ENCODE assay signal across 8 cellular contexts in the genomic region with DNA sequence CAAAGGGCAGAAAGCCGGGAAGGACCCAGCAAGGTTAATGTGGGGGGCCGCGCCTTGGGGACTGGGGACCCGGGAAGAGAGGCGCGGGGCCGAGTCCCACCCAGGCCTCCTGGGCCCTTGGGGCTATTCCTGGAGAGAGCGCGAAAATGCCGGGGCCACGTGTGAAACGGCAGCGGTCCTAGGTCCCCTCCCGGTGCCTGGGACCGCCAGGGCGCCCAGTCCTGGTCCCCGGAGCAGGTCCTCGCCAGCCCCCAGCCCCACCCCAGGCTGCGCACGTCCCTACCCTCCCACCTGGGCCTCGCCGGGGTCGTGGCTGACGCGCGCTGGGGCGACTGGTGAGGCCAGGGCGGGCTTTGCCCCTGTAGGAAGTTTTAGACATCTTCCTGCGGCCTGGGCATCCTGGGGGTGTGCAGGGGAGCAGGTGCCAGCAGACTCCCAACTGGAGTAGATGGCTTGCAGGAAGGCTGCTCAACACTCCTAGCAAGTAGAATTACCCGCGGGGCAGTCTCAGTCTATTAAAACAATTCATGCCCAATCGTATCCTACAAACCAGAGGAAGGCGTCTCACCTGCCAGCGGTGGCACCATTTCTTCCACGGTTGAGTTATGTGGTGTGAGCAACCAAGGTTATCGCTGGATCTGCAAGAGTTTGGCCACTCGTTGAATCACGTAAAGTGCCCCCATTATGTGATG. TPM values are rescaled to one million over a fixed set of nuclear protein-coding genes. Genes with fewer than 3 reads are reported as not detected.
DNase-seq lines count a peak whose midpoint lies in the region; ATAC-seq, FAIRE-seq and TF ChIP-seq lines count a peak whose summit lies in the region.

No MANE protein-coding gene starts in this region.

- peak overlapping the region; percentile 71; the same call in 1 of the 2 replicates for H2AFZ ChIP-seq in K562 (ENCODE audit: low read depth, low read length)

- intact Hi-C loops in K562 (cut with micrococcal nuclease) (no loop called here), kidney (cut with DNase I) (no loop called here)

- no peaks in the 10 kb centered on the region for H4K20me1 ChIP-seq in K562 (replicated peaks; ENCODE audit: control insufficient read depth, insufficient read depth, low read length)

- H3K4me2 ChIP-seq in K562 (ENCODE audit: insufficient read depth, low read length), result peak overlapping the region; percentile 64

- H3K4me3 ChIP-seq in K562, result peak overlapping the region; percentile 47
- H3K4me3 ChIP-seq in kidney (ENCODE audit: low read length in 2 of 2), result peak overlapping the region in 1 of 2 donors; percentile 68

- H3K27me3 ChIP-seq in K562 (ENCODE audit: control insufficient read depth in 2 of 2, insufficient read depth in 2 of 2, low read length in 2 of 2), result no peaks in the 10 kb centered on the region

- TF ChIP-seq RAD21 in K562 (CRISPR knock-in tag; conservative IDR thresholded peaks at IDR 0.05 in 1 of 2, IDR thresholded peaks at IDR 0.05 in 1 of 2), result no peak

- DNase-seq in DMS53 (lab: John Stamatoyannopoulos, UW) (peak; percentile 74), DMS53 treated with DMSO at 0.1 percent for 48 hours (lab: John Stamatoyannopoulos, UW; ENCODE audit: unreplicated experiment) (no peak), NCI-H187 (lab: John Stamatoyannopoulos, UW) (peak; percentile 3 to 58), K562 (ENCODE audit: extremely low read depth in 1 of 4, low spot score in 3 of 4) (peak in 3 of 4 experiments; percentile 14 to 30 (median 16)), kidney (peak; percentile 75), substantia nigra (lab: John Stamatoyannopoulos, UW) (no peak), AML-193 (lab: John Stamatoyannopoulos, UW) (no peak)

- WGBS in K562 (ENCODE audit: insufficient coverage, low coverage, missing lambda C conversion rate), result 4% methylated on average over 21 of the region's 38 CpGs

- FAIRE-seq in K562 (lab: Jason Lieb, UNC), result no peak
- FAIRE-seq in kidney (lab: Jason Lieb, UNC), result no peak

- H3K27ac ChIP-seq in K562 (ENCODE audit: extremely low read depth, low read depth, low read length), result peak overlapping the region; percentile 78
- H3K27ac ChIP-seq in kidney (ENCODE audit: low read depth in 2 of 2, low read length in 2 of 2), result no peak overlapping the region
- H3K27ac ChIP-seq in substantia nigra (ENCODE audit: low read depth, low read length, poor library complexity, severe bottlenecking), result peak overlapping the region; percentile 75

- in situ Hi-C loops in K562 (cut with MboI), result no loop called here

- ATAC-seq in K562, result peak; percentile 36
- ATAC-seq in HG02973 (IDR thresholded peaks at IDR 0.05; ENCODE audit: unreplicated experiment), result no peak

- peaks cover 5% of the 10 kb centered on the region; the same call in 1 of the 3 replicates for H3K79me2 ChIP-seq in K562 (ENCODE audit: control insufficient read depth, insufficient read depth, low read length)

- no peaks in the 10 kb centered on the region for H3K36me3 ChIP-seq in K562 (ENCODE audit: control insufficient read depth, insufficient read depth, low read length)
- H3K36me3 ChIP-seq in kidney (ENCODE audit: control insufficient read depth in 1 of 2, insufficient read depth in 2 of 2, low read length in 2 of 2), result no peaks in the 10 kb centered on the region

- CTCF ChIA-PET in K562 (lab: Yijun Ruan, JAX; ENCODE audit: low intra/inter-chr PET ratio), result no interaction called here

- no TSS peak for BruUV-seq in K562 (replicated peaks; lab: Mats Ljungman, UMichigan)

- H3K9me3 ChIP-seq in K562 (replicated peaks; ENCODE audit: control insufficient read depth, insufficient read depth, low read depth, low read length) (no peaks in the 10 kb centered on the region), kidney (ENCODE audit: control insufficient read depth in 1 of 2, low read length in 2 of 2) (no peaks in the 10 kb centered on the region)

- POLR2A ChIA-PET in K562 (lab: Yijun Ruan, JAX), result no interaction called here

- TF ChIP-seq CTCF in K562 (IDR thresholded peaks at IDR 0.05 in 2 of 3, conservative IDR thresholded peaks at IDR 0.05 in 1 of 3; ENCODE audit: insufficient read depth in 2 of 3, low read depth in 1 of 3, low read length in 3 of 3) (no peak), kidney (IDR thresholded peaks at IDR 0.05; ENCODE audit: borderline replicate concordance, extremely low read depth, insufficient read depth) (no peak)

- no peaks in the 10 kb centered on the region for H3K9me1 ChIP-seq in K562 (ENCODE audit: control insufficient read depth, insufficient read depth, low read length)

- H3K4me1 ChIP-seq in K562 (replicated peaks in 1 of 2; ENCODE audit: control insufficient read depth in 2 of 2, insufficient read depth in 2 of 2, low read length in 2 of 2), result peaks cover 2 to 15% of the 10 kb centered on the region in 2 experiments; a peak in 2 of 5 replicates
- peaks cover 0 to 2% of the 10 kb centered on the region in 2 donors for H3K4me1 ChIP-seq in kidney (ENCODE audit: control insufficient read depth in 1 of 2, insufficient read depth in 1 of 2, low read depth in 1 of 2, low read length in 2 of 2)

- H3K9ac ChIP-seq in K562 (ENCODE audit: insufficient read depth in 1 of 2, low read depth in 2 of 2, low read length in 2 of 2), result peak overlapping the region; percentile 65 to 92
- peak overlapping the region in 1 of 2 donors; percentile 48 for H3K9ac ChIP-seq in kidney (ENCODE audit: low read length in 2 of 2)

- TF ChIP-seq EP300 in K562 (IDR thresholded peaks at IDR 0.05; ENCODE audit: low read length), result no peak

- TF ChIP-seq POLR2A in K562 (conservative IDR thresholded peaks at IDR 0.05), result no peak

TF ChIP-seq in K562, 482 proteins besides CTCF, POLR2A, EP300 and RAD21 (continues in another document):
- TF ChIP-seq U2AF1 (optimal IDR thresholded peaks at IDR 0.05; ENCODE audit: low read depth, low read length) (no peak), BRD4 (IDR thresholded peaks at IDR 0.05) (0 out of 2 replicates have a peak, but pooled peaks have one; percentile 24), L3MBTL2 (IDR thresholded peaks at IDR 0.05) (peak; percentile 9; the same call in 1 of the 2 replicates), ZNF668 (CRISPR knock-in tag; IDR thresholded peaks at IDR 0.05) (no peak), CREM (IDR thresholded peaks at IDR 0.05; ENCODE audit: low read depth) (0 out of 2 replicates have a peak, but pooled peaks have one; percentile 1)
- TF ChIP-seq, protein P1, sequence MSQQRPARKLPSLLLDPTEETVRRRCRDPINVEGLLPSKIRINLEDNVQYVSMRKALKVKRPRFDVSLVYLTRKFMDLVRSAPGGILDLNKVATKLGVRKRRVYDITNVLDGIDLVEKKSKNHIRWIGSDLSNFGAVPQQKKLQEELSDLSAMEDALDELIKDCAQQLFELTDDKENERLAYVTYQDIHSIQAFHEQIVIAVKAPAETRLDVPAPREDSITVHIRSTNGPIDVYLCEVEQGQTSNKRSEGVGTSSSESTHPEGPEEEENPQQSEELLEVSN (IDR thresholded peaks at IDR 0.05; ENCODE audit: borderline replicate concordance in 1 of 2, extremely low read depth in 1 of 2, insufficient read depth in 1 of 2, insufficient read length in 1 of 2, low read depth in 1 of 2, low read length in 1 of 2, poor library complexity in 1 of 2, severe bottlenecking in 1 of 2), result peak in 1 of 2 experiments; percentile 24

RNA-seq across cellular contexts. Expression of a gene that starts 0.8 kb away (rescaled TPM):
- 8.6 and 9.1 TPM in 2 replicates for total RNA-seq in K562 (2011; cell fraction: chromatin; rRNA removed; ENCODE audit: low replicate concordance)
- total RNA-seq in K562 (2011; cell fraction: nucleolus; rRNA removed), result 3.0 and 6.3 TPM in 2 replicates
- 10.5 and 18.5 TPM in 2 replicates for total RNA-seq in K562 (2011; cell fraction: nucleoplasm; rRNA removed)
- total RNA-seq in K562 (2014; rRNA removed) (5.2 and 8.4 TPM in 2 replicates), K562 (2014; rRNA removed; fragmentation: Illumina TruSeq; extraction: Trizol) (7.3 and 8.8 TPM in 2 replicates), K562 (2015; rRNA removed; fragmentation: Illumina TruSeq; extraction: Trizol) (7.8 and 9.5 TPM in 2 replicates), K562 (2021) (8.5 and 12.7 TPM in 2 replicates), kidney (11.5 TPM)
- polyA plus RNA-seq in K562 (2011; rRNA removed) (8.2 and 12.6 TPM in 2 replicates), K562 (2014; fragmentation: Illumina TruSeq; extraction: Trizol) (7.9 and 13.4 TPM in 2 replicates), K562 (2014; fragmentation: Nextera tagmentation; extraction: Ambion mirVana) (1 to 10 TPM; 9.4 to 9.7 TPM), K562 (2014; rRNA removed) (5.0 and 6.6 TPM in 2 replicates), kidney (ENCODE audit: insufficient read depth, low read depth, low replicate concordance) (3.1 TPM)
- 4.8 and 12.9 TPM in 2 replicates for polyA plus RNA-seq in K562 (2011; cell fraction: cytosol; rRNA removed)
- 6.1 and 15.3 TPM in 2 replicates for polyA plus RNA-seq in K562 (2011; cell fraction: nucleus; rRNA removed)
- polyA plus RNA-seq in K562 (2012), result 7.4 and 10.5 TPM in 2 replicates
- polyA minus RNA-seq in K562 (2011; rRNA and poly(A)+ RNA removed), result 8.3 and 17.1 TPM in 2 replicates
- 7.7 and 11.6 TPM in 2 replicates for polyA minus RNA-seq in K562 (2011; cell fraction: cytosol; rRNA and poly(A)+ RNA removed)
- 9.2 and 23.2 TPM in 2 replicates for polyA minus RNA-seq in K562 (2011; cell fraction: nucleus; rRNA and poly(A)+ RNA removed)

Comparison
In these comparisons a context has a peak if more than half of its experiments do, and no peak if none do; other contexts are left out.
1. DNase-seq: peak in DMS53 (single experiment), NCI-H187 (2 of 2), K562 (3 of 4) and kidney (single experiment); none in DMS53 treated with DMSO at 0.1 percent for 48 hours (single experiment), substantia nigra (0 of 49) and AML-193 (0 of 2).
2. H3K27ac ChIP-seq: peak in K562 (single experiment) and substantia nigra (single experiment); none in kidney (0 of 2).